8 cellular contexts compared by ENCODE assay signal in genomic region chr22:31078389-31078788, GRCh38. TPM values are rescaled to one million over a fixed set of nuclear protein-coding genes. Genes with fewer than 3 reads are reported as not detected.
DNase-seq lines count a peak whose midpoint lies in the region; ATAC-seq, FAIRE-seq and TF ChIP-seq lines count a peak whose summit lies in the region.
"Not testable (repeated sequence)": the region's sequence is repeated elsewhere in the genome, so short reads cannot be mapped to it uniquely, and the experiment has no call there.
"Had no signal": no experiment of that assay in that cellular context is flagged by ENCODE, and none has a peak within 500 bp of the region (broad histone marks: within the 10 kb centered on the region; RNA-seq: fewer than 3 reads in every experiment).

No MANE protein-coding gene starts in this region.

- FAIRE-seq in HepG2 (lab: Jason Lieb, UNC); small intestine (lab: Jason Lieb, UNC): not testable (repeated sequence)

- dilution Hi-C loops in mammary epithelial cell (cut with HindIII; ENCODE audit: low sequenced_read_pairs): not testable (repeated sequence)

- peak overlapping the region; percentile 65 for H2AFZ ChIP-seq in mammary epithelial cell (ENCODE audit: low read depth, low read length)
- not testable (repeated sequence) for H2AFZ ChIP-seq in HepG2 (ENCODE audit: low read length)

- not testable (repeated sequence) for BruUV-seq in mammary epithelial cell (replicated peaks; lab: Mats Ljungman, UMichigan); HepG2 (replicated peaks; lab: Mats Ljungman, UMichigan)

- POLR2A ChIA-PET in HepG2 (lab: Yijun Ruan, JAX): interaction anchor here (0.9 to 6.5 kb wide), 6 partner anchors 11 to 111 kb away, joined by 3 to 113 read pairs (median 14); partner anchors contain the start of genes MORC2 and TUG1

- H3K9me3 ChIP-seq in mammary epithelial cell (replicated peaks; ENCODE audit: insufficient read depth, low read length); HepG2 (ENCODE audit: low read length); small intestine (ENCODE audit: control insufficient read depth, low read depth): not testable (repeated sequence)

- TF ChIP-seq EP300 in HepG2 (IDR thresholded peaks at IDR 0.05; ENCODE audit: low read depth in 2 of 2, low read length in 2 of 2); HepG2 (CRISPR knock-in tag; IDR thresholded peaks at IDR 0.05; ENCODE audit: borderline replicate concordance): not testable (repeated sequence)

- not testable (repeated sequence) for ATAC-seq in HepG2

- not testable (repeated sequence) for H3K27me3 ChIP-seq in mammary epithelial cell (ENCODE audit: insufficient read depth, low read length); HepG2 (ENCODE audit: control insufficient read depth in 1 of 2, insufficient read depth in 2 of 2, low read length in 2 of 2); small intestine (ENCODE audit: control insufficient read depth in 2 of 2, insufficient read depth in 2 of 2, low read length in 2 of 2)

- H3K9ac ChIP-seq in mammary epithelial cell (ENCODE audit: insufficient read depth, low read length); HepG2 (ENCODE audit: insufficient read depth, low read depth, low read length): not testable (repeated sequence)

- intact Hi-C loops in mammary epithelial cell (cut with micrococcal nuclease); HepG2 (cut with micrococcal nuclease; ENCODE audit: unreplicated experiment): not testable (repeated sequence)

- not testable (repeated sequence) for TF ChIP-seq POLR2A in HepG2 (IDR thresholded peaks at IDR 0.05; ENCODE audit: insufficient read depth in 1 of 2, low read depth in 2 of 2, low read length in 2 of 2)

- WGBS in mammary epithelial cell (ENCODE audit: low coverage, missing lambda C conversion rate): 86% methylated on average over 2 of the region's 2 CpGs
- WGBS in HepG2 (ENCODE audit: low lambda C conversion rate): 83% methylated on average over 2 of the region's 2 CpGs
- WGBS in small intestine, 3 donors: 44 to 68% (median 47%) methylated on average over 2 of the region's 2 CpGs

- H3K79me2 ChIP-seq in mammary epithelial cell (ENCODE audit: insufficient read depth, low read length): peaks cover 23% of the 10 kb centered on the region
- not testable (repeated sequence) for H3K79me2 ChIP-seq in HepG2 (ENCODE audit: insufficient read depth, low read length)

- TF ChIP-seq CTCF in mammary epithelial cell (conservative IDR thresholded peaks at IDR 0.05 in 1 of 2, IDR thresholded peaks at IDR 0.05 in 1 of 2; ENCODE audit: extremely low read depth in 1 of 2, insufficient read depth in 1 of 2, low read depth in 1 of 2, low read length in 2 of 2); HepG2 (CRISPR knock-in tag; IDR thresholded peaks at IDR 0.05): not testable (repeated sequence)

- in situ Hi-C loops in SK-MEL-5 (cut with HindIII; ENCODE audit: low pct_unique_long_range_greater_than_20kb, low sequenced_read_pairs); HepG2 (cut with HindIII; ENCODE audit: extremely low pct_ligation_motif_present, low pct_unique_long_range_greater_than_20kb): not testable (repeated sequence)
- in situ Hi-C loops in mammary epithelial cell (cut with MboI; ENCODE audit: low sequenced_read_pairs in 2 of 2): loop anchor here in 1 of 2 donors (25.0 kb wide), 1 partner anchor 316 kb away; no protein-coding TSS in a partner anchor

- DNase-seq in DMS53 treated with DMSO at 0.1 percent for 48 hours (lab: John Stamatoyannopoulos, UW; ENCODE audit: unreplicated experiment) (peak; percentile 4), HT1080 (ENCODE audit: low read depth) (peak; percentile 52), SK-MEL-5 (ENCODE audit: low read depth, low spot score) (peak; percentile 36), fibroblast of peridontal ligament (ENCODE audit: extremely low read depth) (peak; percentile 42), small intestine (peak; percentile 59)
- DNase-seq in mammary epithelial cell; HepG2 (ENCODE audit: low spot score): not testable (repeated sequence)

- not testable (repeated sequence) for TF ChIP-seq RAD21 in HepG2 (CRISPR knock-in tag; IDR thresholded peaks at IDR 0.05)

- H3K4me1 ChIP-seq in mammary epithelial cell (ENCODE audit: insufficient read depth, low read length): peaks cover 13% of the 10 kb centered on the region
- H3K4me1 ChIP-seq in HepG2 (ENCODE audit: insufficient read depth, low read length): peaks cover 44% of the 10 kb centered on the region
- H3K4me1 ChIP-seq in small intestine (ENCODE audit: control insufficient read depth in 2 of 2, insufficient read depth in 1 of 2, low read depth in 1 of 2, low read length in 1 of 2): not testable (repeated sequence)

- H3K27ac ChIP-seq in mammary epithelial cell (ENCODE audit: insufficient read depth, low read depth, low read length); HepG2 (ENCODE audit: extremely low read length, insufficient read depth, low read length): not testable (repeated sequence)
- peak overlapping the region in 1 of 2 donors; percentile 89 for H3K27ac ChIP-seq in small intestine (ENCODE audit: low read depth in 1 of 2, low read length in 1 of 2)

- not testable (repeated sequence) for H3K36me3 ChIP-seq in mammary epithelial cell (ENCODE audit: insufficient read depth, low read length); HepG2 (replicated peaks in 1 of 2; ENCODE audit: control insufficient read depth in 1 of 2, insufficient read depth in 2 of 2, low read length in 2 of 2); small intestine (ENCODE audit: control insufficient read depth in 2 of 2, insufficient read depth in 2 of 2, low read length in 2 of 2)

- H3K4me3 ChIP-seq in mammary epithelial cell (replicated peaks in 1 of 3; ENCODE audit: insufficient read depth in 1 of 3, low read depth in 2 of 3, low read length in 3 of 3); HepG2 (replicated peaks in 1 of 3; ENCODE audit: insufficient read depth in 1 of 3, low read depth in 2 of 3, low read length in 3 of 3); small intestine (ENCODE audit: low read depth in 1 of 2, low read length in 2 of 2): not testable (repeated sequence)

- CTCF ChIA-PET in mammary epithelial cell (lab: Charles Lee; ENCODE audit: low non-redundant PET); HepG2 (lab: Yijun Ruan, JAX; ENCODE audit: low intra/inter-chr PET ratio, low total read pairs): not testable (repeated sequence)

- H4K20me1 ChIP-seq in mammary epithelial cell (ENCODE audit: insufficient read depth, low read length); HepG2 (ENCODE audit: insufficient read depth, low read length): not testable (repeated sequence)

- H3K4me2 ChIP-seq in mammary epithelial cell (ENCODE audit: insufficient read depth, low read depth, low read length): not testable (repeated sequence)
- peak overlapping the region; percentile 93; the same call in 1 of the 2 replicates for H3K4me2 ChIP-seq in HepG2 (ENCODE audit: low read depth, low read length)

RNA-seq across cellular contexts. Expression of gene SMTN, which starts 2.7 kb away (rescaled TPM):
- total RNA-seq in HT1080 (2014; rRNA removed; shearing (Covaris generic)): 96.3 and 116 TPM in 2 replicates
- polyA plus RNA-seq in HT1080 (2015; cell fraction: cytosol; rRNA removed): 91.7 and 101 TPM in 2 replicates
- polyA plus RNA-seq in HT1080 (2015; cell fraction: nucleus; rRNA removed): 314 and 335 TPM in 2 replicates
- total RNA-seq in SK-MEL-5 (2014; rRNA removed; shearing (Covaris generic)): 10.1 and 11.4 TPM in 2 replicates
- polyA plus RNA-seq in SK-MEL-5 (2015; cell fraction: cytosol; rRNA removed): 31.2 and 31.3 TPM in 2 replicates
- polyA plus RNA-seq in SK-MEL-5 (2015; cell fraction: nucleus; rRNA removed): 91.6 and 101 TPM in 2 replicates
- total RNA-seq in mammary epithelial cell (100 to 1,000 TPM in 1 of 2 donors, 10 to 100 TPM in 1; 79.9 to 363 TPM), HepG2 (2016; rRNA removed; fragmentation: Illumina TruSeq; extraction: Trizol) (6.9 and 14.7 TPM in 2 replicates)
- polyA plus RNA-seq in mammary epithelial cell (138 TPM), HepG2 (2011; rRNA removed) (24.2 and 26.1 TPM in 2 replicates), small intestine (10 to 100 TPM in 2 of 3 donors, 1 to 10 TPM in 1; 7.8 to 74.8 (median 17.0) TPM)
- 148 TPM for polyA minus RNA-seq in mammary epithelial cell
- total RNA-seq in HepG2 (2016; cell fraction: cytosol; rRNA removed; fragmentation: Illumina TruSeq; extraction: Trizol; ENCODE audit: low read depth): 2.5 and 3.0 TPM in 2 replicates
- 5.5 and 15.8 TPM in 2 replicates for total RNA-seq in HepG2 (2016; cell fraction: insoluble cytoplasmic fraction; rRNA removed; fragmentation: Illumina TruSeq; extraction: Trizol)
- 7.5 and 8.5 TPM in 2 replicates for total RNA-seq in HepG2 (2016; cell fraction: membrane; rRNA removed; fragmentation: Illumina TruSeq; extraction: Trizol)
- 17.4 and 23.6 TPM in 2 replicates for total RNA-seq in HepG2 (2016; cell fraction: nucleus; rRNA removed; fragmentation: Illumina TruSeq; extraction: Trizol)
- polyA plus RNA-seq in HepG2 (2011; cell fraction: cytosol; rRNA removed): 10.8 and 14.8 TPM in 2 replicates
- polyA plus RNA-seq in HepG2 (2011; cell fraction: nucleus; rRNA removed): 129 and 177 TPM in 2 replicates
- polyA plus RNA-seq in HepG2 (2012): 16.2 and 21.3 TPM in 2 replicates
- 2.3 and 3.6 TPM in 2 replicates for polyA plus RNA-seq in HepG2 (2016; cell fraction: cytosol; fragmentation: Illumina TruSeq; extraction: Trizol; ENCODE audit: low read depth)
- 6.1 and 9.7 TPM in 2 replicates for polyA plus RNA-seq in HepG2 (2016; cell fraction: insoluble cytoplasmic fraction; fragmentation: Illumina TruSeq; extraction: Trizol; ENCODE audit: low read depth)
- polyA plus RNA-seq in HepG2 (2016; cell fraction: membrane; fragmentation: Illumina TruSeq; extraction: Trizol; ENCODE audit: low read depth): 5.1 and 6.6 TPM in 2 replicates
- polyA plus RNA-seq in HepG2 (2016; cell fraction: nucleus; fragmentation: Illumina TruSeq; extraction: Trizol; ENCODE audit: insufficient read depth, low read depth): 48.9 and 50.6 TPM in 2 replicates
- polyA minus RNA-seq in HepG2 (2011; rRNA and poly(A)+ RNA removed; ENCODE audit: low replicate concordance): 5.1 and 18.8 TPM in 2 replicates
- polyA minus RNA-seq in HepG2 (2011; cell fraction: cytosol; rRNA and poly(A)+ RNA removed): 11.6 and 13.2 TPM in 2 replicates
- polyA minus RNA-seq in HepG2 (2011; cell fraction: nucleus; rRNA and poly(A)+ RNA removed): 28.8 and 31.8 TPM in 2 replicates

RNA-seq across cellular contexts. Expression of gene SELENOM, which starts 29.0 kb away (rescaled TPM):
- 11.0 and 15.9 TPM in 2 replicates for total RNA-seq in HT1080 (2014; rRNA removed; shearing (Covaris generic))
- polyA plus RNA-seq in HT1080 (2015; cell fraction: cytosol; rRNA removed): 41.5 and 41.7 TPM in 2 replicates
- polyA plus RNA-seq in HT1080 (2015; cell fraction: nucleus; rRNA removed): 9.2 and 19.6 TPM in 2 replicates
- total RNA-seq in SK-MEL-5 (2014; rRNA removed; shearing (Covaris generic)): 2.0 and 3.0 TPM in 2 replicates
- 1.1 and 5.7 TPM in 2 replicates for polyA plus RNA-seq in SK-MEL-5 (2015; cell fraction: cytosol; rRNA removed)
- polyA plus RNA-seq in SK-MEL-5 (2015; cell fraction: nucleus; rRNA removed): not detected in 2 replicates
- total RNA-seq in mammary epithelial cell: 10 to 100 TPM; 24.6 to 38.7 TPM
- polyA plus RNA-seq in mammary epithelial cell: 21.8 TPM
- 4.7 TPM for polyA minus RNA-seq in mammary epithelial cell
- 2.4 and 4.1 TPM in 2 replicates for total RNA-seq in HepG2 (2016; rRNA removed; fragmentation: Illumina TruSeq; extraction: Trizol)
- total RNA-seq in HepG2 (2016; cell fraction: cytosol; rRNA removed; fragmentation: Illumina TruSeq; extraction: Trizol; ENCODE audit: low read depth): 1.9 and 4.6 TPM in 2 replicates
- total RNA-seq in HepG2 (2016; cell fraction: insoluble cytoplasmic fraction; rRNA removed; fragmentation: Illumina TruSeq; extraction: Trizol): 1.6 and 3.5 TPM in 2 replicates
- 1.9 and 2.9 TPM in 2 replicates for total RNA-seq in HepG2 (2016; cell fraction: membrane; rRNA removed; fragmentation: Illumina TruSeq; extraction: Trizol)
- 1.5 and 2.6 TPM in 2 replicates for total RNA-seq in HepG2 (2016; cell fraction: nucleus; rRNA removed; fragmentation: Illumina TruSeq; extraction: Trizol)
- 4.3 and 5.5 TPM in 2 replicates for polyA plus RNA-seq in HepG2 (2011; rRNA removed)
- polyA plus RNA-seq in HepG2 (2011; cell fraction: cytosol; rRNA removed): 5.8 and 12.6 TPM in 2 replicates
- 5.9 and 7.6 TPM in 2 replicates for polyA plus RNA-seq in HepG2 (2011; cell fraction: nucleus; rRNA removed)
- polyA plus RNA-seq in HepG2 (2012): 2.5 and 2.9 TPM in 2 replicates
- 3.5 and 5.0 TPM in 2 replicates for polyA plus RNA-seq in HepG2 (2016; cell fraction: cytosol; fragmentation: Illumina TruSeq; extraction: Trizol; ENCODE audit: low read depth)
- polyA plus RNA-seq in HepG2 (2016; cell fraction: insoluble cytoplasmic fraction; fragmentation: Illumina TruSeq; extraction: Trizol; ENCODE audit: low read depth): 2.3 and 2.8 TPM in 2 replicates
- 4.2 and 4.5 TPM in 2 replicates for polyA plus RNA-seq in HepG2 (2016; cell fraction: membrane; fragmentation: Illumina TruSeq; extraction: Trizol; ENCODE audit: low read depth)
- polyA plus RNA-seq in HepG2 (2016; cell fraction: nucleus; fragmentation: Illumina TruSeq; extraction: Trizol; ENCODE audit: insufficient read depth, low read depth): 3.5 and 5.2 TPM in 2 replicates
- polyA minus RNA-seq in HepG2 (2011; rRNA and poly(A)+ RNA removed; ENCODE audit: low replicate concordance): 1.4 and 4.9 TPM in 2 replicates
- 1.8 and 2.3 TPM in 2 replicates for polyA minus RNA-seq in HepG2 (2011; cell fraction: cytosol; rRNA and poly(A)+ RNA removed)
- 1.5 and 2.4 TPM in 2 replicates for polyA minus RNA-seq in HepG2 (2011; cell fraction: nucleus; rRNA and poly(A)+ RNA removed)
- polyA plus RNA-seq in small intestine: 100 to 1,000 TPM in 1 of 3 donors, 10 to 100 TPM in 2; 14.8 to 163 (median 90.0) TPM

RNA-seq across cellular contexts. Expression of gene INPP5J, which starts 44.4 kb away (rescaled TPM):
- 0.23 and 0.88 TPM in 2 replicates for total RNA-seq in HT1080 (2014; rRNA removed; shearing (Covaris generic))
- 0.26 and 0.58 TPM in 2 replicates for polyA plus RNA-seq in HT1080 (2015; cell fraction: cytosol; rRNA removed)
- polyA plus RNA-seq in HT1080 (2015; cell fraction: nucleus; rRNA removed): 1.7 and 2.2 TPM in 2 replicates
- total RNA-seq in SK-MEL-5 (2014; rRNA removed; shearing (Covaris generic)): 0.19 and 0.26 TPM in 2 replicates
- 0.33 and 0.36 TPM in 2 replicates for polyA plus RNA-seq in SK-MEL-5 (2015; cell fraction: cytosol; rRNA removed)
- 1.1 and 2.6 TPM in 2 replicates for polyA plus RNA-seq in SK-MEL-5 (2015; cell fraction: nucleus; rRNA removed)
- total RNA-seq in mammary epithelial cell (1 to 10 TPM in 1 of 2 donors, under 1 TPM in 1; 0.50 to 2.7 TPM), HepG2 (2016; rRNA removed; fragmentation: Illumina TruSeq; extraction: Trizol) (0.15 and 0.24 TPM in 2 replicates)
- polyA plus RNA-seq in mammary epithelial cell (0.37 TPM), HepG2 (2011; rRNA removed) (1.1 and 1.3 TPM in 2 replicates), small intestine (10 to 100 TPM; 12.2 to 93.7 (median 81.9) TPM)
- polyA minus RNA-seq in mammary epithelial cell: 2.4 TPM
- 0.09 TPM in 1 of 2 replicates, not detected in the other for total RNA-seq in HepG2 (2016; cell fraction: cytosol; rRNA removed; fragmentation: Illumina TruSeq; extraction: Trizol; ENCODE audit: low read depth)
- total RNA-seq in HepG2 (2016; cell fraction: insoluble cytoplasmic fraction; rRNA removed; fragmentation: Illumina TruSeq; extraction: Trizol): 0.42 and 0.45 TPM in 2 replicates
- 0.34 and 0.40 TPM in 2 replicates for total RNA-seq in HepG2 (2016; cell fraction: membrane; rRNA removed; fragmentation: Illumina TruSeq; extraction: Trizol)
- total RNA-seq in HepG2 (2016; cell fraction: nucleus; rRNA removed; fragmentation: Illumina TruSeq; extraction: Trizol): 0.47 TPM in 2 replicates
- polyA plus RNA-seq in HepG2 (2011; cell fraction: cytosol; rRNA removed): 0.41 and 0.62 TPM in 2 replicates
- 6.2 and 7.6 TPM in 2 replicates for polyA plus RNA-seq in HepG2 (2011; cell fraction: nucleus; rRNA removed)
- 0.30 and 1.7 TPM in 2 replicates for polyA plus RNA-seq in HepG2 (2012)
- 0.11 and 0.18 TPM in 2 replicates for polyA plus RNA-seq in HepG2 (2016; cell fraction: cytosol; fragmentation: Illumina TruSeq; extraction: Trizol; ENCODE audit: low read depth)
- polyA plus RNA-seq in HepG2 (2016; cell fraction: insoluble cytoplasmic fraction; fragmentation: Illumina TruSeq; extraction: Trizol; ENCODE audit: low read depth): 0.26 and 0.52 TPM in 2 replicates
- polyA plus RNA-seq in HepG2 (2016; cell fraction: membrane; fragmentation: Illumina TruSeq; extraction: Trizol; ENCODE audit: low read depth): 0.27 and 0.29 TPM in 2 replicates
- polyA plus RNA-seq in HepG2 (2016; cell fraction: nucleus; fragmentation: Illumina TruSeq; extraction: Trizol; ENCODE audit: insufficient read depth, low read depth): 1.9 and 3.2 TPM in 2 replicates
- 0.88 and 5.2 TPM in 2 replicates for polyA minus RNA-seq in HepG2 (2011; rRNA and poly(A)+ RNA removed; ENCODE audit: low replicate concordance)
- 0.35 and 0.49 TPM in 2 replicates for polyA minus RNA-seq in HepG2 (2011; cell fraction: cytosol; rRNA and poly(A)+ RNA removed)
- 0.62 and 1.7 TPM in 2 replicates for polyA minus RNA-seq in HepG2 (2011; cell fraction: nucleus; rRNA and poly(A)+ RNA removed)
- polyA plus RNA-seq: CD8-positive, alpha-beta memory T cell had no signal
